ENCODE assay signal across 17 cellular contexts in genomic region chr7:158910254-158911053, GRCh38. TPM values are rescaled to one million over a fixed set of nuclear protein-coding genes. Genes with fewer than 3 reads are reported as not detected.
A peak's percentile ranks its signal among the peaks of the same experiment; 100 is the strongest.
DNase-seq lines count a peak whose midpoint lies in the region; ATAC-seq and TF ChIP-seq lines count a peak whose summit lies in the region.
"Had no signal": no experiment of that assay in that cellular context is flagged by ENCODE, and none has a peak within 500 bp of the region (broad histone marks: within the 10 kb centered on the region; RNA-seq: fewer than 3 reads in every experiment).

No MANE protein-coding gene starts in this region.

- DNase-seq in DND-41 (no peak), NAMALWA (ENCODE audit: low spot score) (peak; percentile 10), neural progenitor cell (ENCODE audit: low spot score) (no peak), COLO829 (ENCODE audit: low spot score) (no peak), NCI-H748 (lab: John Stamatoyannopoulos, UW; ENCODE audit: unreplicated experiment) (no peak), HFFc6 (no peak)
- DNase-seq: activated CD4-positive, CD25-positive, alpha-beta regulatory T cell treated with anti-CD3 and anti-CD28 coated beads, Interleukin-2, amount 50 U/mL, for 72 hours; activated T-cell treated with anti-CD3 and anti-CD28 coated beads, Interleukin-2, amount 50 U/mL, for 4 hours; dermis blood vessel endothelial cell; EL; IMR-90; NCI-H1105; stimulated activated CD4-positive, alpha-beta T cell treated with anti-CD3 and anti-CD28 coated beads, Interleukin-1b, Interleukin-23, amount 100 ng/mL, for 48 hours; stimulated activated CD8-positive, alpha-beta memory T cell treated with anti-CD3 and anti-CD28 coated beads, Interleukin-4, amount 100 ng/mL, for 48 hours had no signal

- no peak overlapping the region for H3K4me2 ChIP-seq in DND-41 (ENCODE audit: insufficient read depth, low read length)
- no peak overlapping the region for H3K4me2 ChIP-seq in neural progenitor cell
- H3K4me2 ChIP-seq: BLaER1 had no signal

- H4K20me1 ChIP-seq in DND-41 (ENCODE audit: insufficient read depth, low read length) (no peaks in the 10 kb centered on the region), neural progenitor cell (ENCODE audit: low read depth) (no peaks in the 10 kb centered on the region)
- H4K20me1 ChIP-seq: BLaER1 had no signal

- peak; percentile 39; the same call in 2 of the 3 replicates for ATAC-seq in DND-41 (ENCODE audit: insufficient read depth, low read depth)
- peak; percentile 37 for ATAC-seq in esophagus mucosa
- no peak for ATAC-seq in GM19324 (IDR thresholded peaks at IDR 0.05; ENCODE audit: low FRiP score, unreplicated experiment)
- ATAC-seq: activated T-cell treated with anti-CD3 and anti-CD28 coated beads, Interleukin-2, amount 50 U/mL, for 4 hours had no signal

- TF ChIP-seq CTCF in DND-41 (IDR thresholded peaks at IDR 0.05; ENCODE audit: borderline replicate concordance, extremely low read depth, low read length, poor library complexity, severe bottlenecking) (no peak), neural progenitor cell (IDR thresholded peaks at IDR 0.05) (no peak), HFFc6 (IDR thresholded peaks at IDR 0.05) (no peak)

- H3K9ac ChIP-seq in DND-41 (ENCODE audit: low read depth, low read length): no peak overlapping the region
- H3K9ac ChIP-seq in neural progenitor cell: no peak overlapping the region
- H3K9ac ChIP-seq: BLaER1 had no signal

- H3K27me3 ChIP-seq in DND-41 (ENCODE audit: insufficient read depth, low read length, poor library complexity) (no peaks in the 10 kb centered on the region), neural progenitor cell (no peaks in the 10 kb centered on the region)
- H3K27me3 ChIP-seq: BLaER1 had no signal

- H3K36me3 Mint-ChIP-seq in neural progenitor cell (peaks cover 33% of the 10 kb centered on the region), HFFc6 (ENCODE audit: low read depth) (peaks cover 21% of the 10 kb centered on the region)

- H3K4me3 ChIP-seq in DND-41 (ENCODE audit: low read depth in 1 of 2, low read length in 2 of 2) (no peak overlapping the region), neural progenitor cell (no peak overlapping the region)
- H3K4me3 ChIP-seq: BLaER1 had no signal

- H3K79me2 ChIP-seq in DND-41 (ENCODE audit: insufficient read depth, low read length): no peaks in the 10 kb centered on the region
- no peaks in the 10 kb centered on the region for H3K79me2 ChIP-seq in neural progenitor cell (ENCODE audit: low read depth)

- H3K27ac ChIP-seq in DND-41 (ENCODE audit: low read length) (no peak overlapping the region), neural progenitor cell (no peak overlapping the region)
- H3K27ac ChIP-seq: BLaER1 had no signal

- H3K9me3 ChIP-seq in DND-41 (ENCODE audit: insufficient read depth, low read length, severe bottlenecking) (peaks cover 8% of the 10 kb centered on the region), neural progenitor cell (ENCODE audit: low read depth) (no peaks in the 10 kb centered on the region)

- H3F3A ChIP-seq in neural progenitor cell (ENCODE audit: low read depth): peaks cover 3% of the 10 kb centered on the region

- H3K36me3 ChIP-seq in DND-41 (ENCODE audit: insufficient read depth, low read length): peaks cover 35% of the 10 kb centered on the region
- H3K36me3 ChIP-seq in neural progenitor cell: peaks cover 10% of the 10 kb centered on the region

- H3K9me3 Mint-ChIP-seq in neural progenitor cell: no peaks in the 10 kb centered on the region
- H3K9me3 Mint-ChIP-seq in HFFc6: no peaks in the 10 kb centered on the region
- H3K9me3 Mint-ChIP-seq: activated T-cell treated with anti-CD3 and anti-CD28 coated beads, Interleukin-2, amount 50 U/mL, for 4 hours had no signal

- H3K4me1 ChIP-seq in DND-41 (ENCODE audit: insufficient read depth, low read length): no peaks in the 10 kb centered on the region
- H3K4me1 ChIP-seq in neural progenitor cell: no peaks in the 10 kb centered on the region
- H3K4me1 ChIP-seq: BLaER1 had no signal

- H3K27me3 Mint-ChIP-seq in neural progenitor cell (ENCODE audit: insufficient read depth, low read depth) (peaks cover 4% of the 10 kb centered on the region), HFFc6 (ENCODE audit: insufficient read depth) (no peaks in the 10 kb centered on the region; the same call in 1 of the 2 replicates)

- H3K27ac Mint-ChIP-seq in neural progenitor cell (peak overlapping the region; percentile 50), HFFc6 (no peak overlapping the region)

- H3K4me1 Mint-ChIP-seq in neural progenitor cell (peaks cover 4% of the 10 kb centered on the region), HFFc6 (ENCODE audit: low read depth) (no peaks in the 10 kb centered on the region)

- H2AFZ ChIP-seq in DND-41 (ENCODE audit: low read depth, low read length) (no peak overlapping the region), neural progenitor cell (replicated peaks) (no peak overlapping the region)

- H3K4me3 Mint-ChIP-seq in neural progenitor cell: no peak overlapping the region
- H3K4me3 Mint-ChIP-seq in HFFc6: no peak overlapping the region
- H3K4me3 Mint-ChIP-seq: activated T-cell treated with anti-CD3 and anti-CD28 coated beads, Interleukin-2, amount 50 U/mL, for 4 hours had no signal

RNA-seq across cellular contexts. Expression of gene DYNC2I1, which starts 54.1 kb away (rescaled TPM):
- total RNA-seq in esophagus mucosa: 6.6 TPM
- total RNA-seq in neural progenitor cell (ENCODE audit: low replicate concordance): 12.9 and 15.8 TPM in 2 replicates
- 1 to 10 TPM; 6.5 to 9.0 (median 7.7) TPM for total RNA-seq in HFFc6 (2021; fragmentation: NEBNext Ultra II Directional; extraction: Animal tissue kit (Norgen Biotek cat#: 25700))
